ENCODE assay signal across 11 cellular contexts in genomic region chr9:129108805-129109370, GRCh38. TPM values are rescaled to one million over a fixed set of nuclear protein-coding genes. Genes with fewer than 3 reads are reported as not detected.
DNase-seq lines count a peak whose midpoint lies in the region; ATAC-seq and TF ChIP-seq lines count a peak whose summit lies in the region.
"Had no signal": no experiment of that assay in that cellular context is flagged by ENCODE, and none has a peak within 500 bp of the region (broad histone marks: within the 10 kb centered on the region; RNA-seq: fewer than 3 reads in every experiment).

No MANE protein-coding gene starts in this region.

- intact Hi-C loops in left colon (cut with DNase I, micrococcal nuclease) = no loop called here

- peaks cover 0 to 37% (median 0%) of the 10 kb centered on the region in 3 donors for H3K36me3 ChIP-seq in tibial nerve

- TF ChIP-seq CTCF in VCaP (conservative IDR thresholded peaks at IDR 0.05) (no peak), tibial nerve (IDR thresholded peaks at IDR 0.05) (no peak)

- TF ChIP-seq POLR2A in tibial nerve (IDR thresholded peaks at IDR 0.05) = no peak

- CTCF ChIA-PET in activated naive CD4-positive, alpha-beta T cell treated with anti-CD3 and anti-CD28 coated beads, Interleukin-2, amount 10 ng/mL, durations not matched to agents 7 days and 5 days (lab: Charles Lee) = no interaction called here

- no peaks in the 10 kb centered on the region for H3K9me3 Mint-ChIP-seq in activated naive CD4-positive, alpha-beta T cell treated with anti-CD3 and anti-CD28 coated beads, Interleukin-2, amount 10 ng/mL, durations not matched to agents 7 days and 5 days

- peak overlapping the region; percentile 2 for H3K4me3 Mint-ChIP-seq in activated naive CD4-positive, alpha-beta T cell treated with anti-CD3 and anti-CD28 coated beads, Interleukin-2, amount 10 ng/mL, durations not matched to agents 7 days and 5 days

- H3K27me3 Mint-ChIP-seq in activated naive CD4-positive, alpha-beta T cell treated with anti-CD3 and anti-CD28 coated beads, Interleukin-2, amount 10 ng/mL, durations not matched to agents 7 days and 5 days = peaks cover 18% of the 10 kb centered on the region

- H3K27me3 ChIP-seq in tibial nerve = no peaks in the 10 kb centered on the region
- H3K27me3 ChIP-seq: left lung, spleen had no signal

- peak overlapping the region; percentile 98 for H3K27ac ChIP-seq in VCaP
- peak overlapping the region in 3 of 4 donors; percentile 60 to 93 (median 92) for H3K27ac ChIP-seq in tibial nerve
- H3K27ac ChIP-seq: left lung had no signal

- ATAC-seq in left colon = peak; percentile 0
- no peak for ATAC-seq in GM19328 (IDR thresholded peaks at IDR 0.05; ENCODE audit: unreplicated experiment)
- no peak for ATAC-seq in GM18861 (IDR thresholded peaks at IDR 0.05; ENCODE audit: unreplicated experiment)
- no peak for ATAC-seq in GM21515 (IDR thresholded peaks at IDR 0.05; ENCODE audit: unreplicated experiment)
- ATAC-seq: left lung had no signal

- peaks cover 1% of the 10 kb centered on the region for H3K36me3 Mint-ChIP-seq in activated naive CD4-positive, alpha-beta T cell treated with anti-CD3 and anti-CD28 coated beads, Interleukin-2, amount 10 ng/mL, durations not matched to agents 7 days and 5 days

- H3K4me1 Mint-ChIP-seq in activated naive CD4-positive, alpha-beta T cell treated with anti-CD3 and anti-CD28 coated beads, Interleukin-2, amount 10 ng/mL, durations not matched to agents 7 days and 5 days = peaks cover 22% of the 10 kb centered on the region

- WGBS in tibial nerve, 2 donors = 72 to 77% methylated on average over 8 of the region's 8 CpGs

- H3K4me3 ChIP-seq in tibial nerve = no peak overlapping the region

- H3K4me1 ChIP-seq in tibial nerve = peaks cover 0 to 41% (median 24%) of the 10 kb centered on the region in 4 donors

- no peak for DNase-seq in activated naive CD4-positive, alpha-beta T cell treated with anti-CD3 and anti-CD28 coated beads, Interleukin-2, amount 10 ng/mL, durations not matched to agents 7 days and 5 days
- no peak for DNase-seq in activated naive CD4-positive, alpha-beta T cell treated with Interleukin-2 at 50 U/mL for 16 hours
- DNase-seq in left colon (peak; percentile 69 to 73), tibial nerve (ENCODE audit: low spot score in 2 of 2) (no peak)
- DNase-seq: NCI-H2029 treated with DMSO at 0.1 percent for 48 hours, spleen had no signal

- no peak for TF ChIP-seq EP300 in tibial nerve (IDR thresholded peaks at IDR 0.05)

- H3K9me3 ChIP-seq in tibial nerve = no peaks in the 10 kb centered on the region
- H3K9me3 ChIP-seq: left lung, spleen had no signal

- no peak overlapping the region for H3K27ac Mint-ChIP-seq in activated naive CD4-positive, alpha-beta T cell treated with anti-CD3 and anti-CD28 coated beads, Interleukin-2, amount 10 ng/mL, durations not matched to agents 7 days and 5 days

RNA-seq across cellular contexts. Expression of gene CRAT, which starts 1.7 kb away (rescaled TPM):
- total RNA-seq in left colon = 10 to 100 TPM; 62.4 to 76.1 TPM
- total RNA-seq in tibial nerve = 10 to 100 TPM; 42.7 to 81.8 (median 63.2) TPM

RNA-seq across cellular contexts. Expression of gene PTPA, which starts 2.3 kb away (rescaled TPM):
- total RNA-seq in left colon = 10 to 100 TPM; 90.8 to 91.9 TPM
- 10 to 100 TPM; 38.0 to 50.1 (median 44.0) TPM for total RNA-seq in tibial nerve

RNA-seq across cellular contexts. Expression of gene DOLPP1, which starts 28.0 kb away (rescaled TPM):
- total RNA-seq in left colon = 10 to 100 TPM; 44.4 to 53.1 TPM
- total RNA-seq in tibial nerve = 10 to 100 TPM in 1 of 4 donors, 1 to 10 TPM in 3; 4.7 to 12.0 (median 6.7) TPM

Comparison
In these comparisons a context has a peak if more than half of its experiments do, and no peak if none do; other contexts are left out.
1. DNase-seq: peak in left colon (2 of 2); none in activated naive CD4-positive, alpha-beta T cell treated with anti-CD3 and anti-CD28 coated beads, Interleukin-2, amount 10 ng/mL, durations not matched to agents 7 days and 5 days (single experiment), activated naive CD4-positive, alpha-beta T cell treated with Interleukin-2 at 50 U/mL for 16 hours (single experiment) and tibial nerve (0 of 2).